Comparison of ENCODE assay signal across 15 cellular contexts in genomic region chr1:107251839-107252238, GRCh38.
"Had no signal": no experiment of that assay in that cellular context is flagged by ENCODE, and none has a peak within 500 bp of the region (broad histone marks: within the 10 kb centered on the region; RNA-seq: fewer than 3 reads in every experiment).

No MANE protein-coding gene starts in this region.

- H3K4me3 Mint-ChIP-seq: neural crest cell had no signal

- H3K9me3 Mint-ChIP-seq: neural crest cell had no signal

- H3K4me1 ChIP-seq: lower lobe of right lung, sigmoid colon, stomach, testis, upper lobe of left lung had no signal

- H3K4me1 Mint-ChIP-seq: neural crest cell had no signal

- ATAC-seq: left cardiac atrium, lower lobe of right lung had no signal

- H3K27me3 ChIP-seq: sigmoid colon, spleen, stomach, testis, upper lobe of left lung had no signal

- H3K4me3 ChIP-seq: lower lobe of right lung, sigmoid colon, spleen, stomach, testis, upper lobe of left lung had no signal

- DNase-seq: activated CD4-positive, alpha-beta T cell treated with anti-CD3 and anti-CD28 coated beads for 1 hour; activated CD4-positive, alpha-beta T cell treated with anti-CD3 and anti-CD28 coated beads, Interleukin-2, amount 50 U/mL, for 4 hours; activated naive CD4-positive, alpha-beta T cell treated with anti-CD3 and anti-CD28 coated beads, Interleukin-2, amount 50 U/mL, for 16 hours; activated T-cell treated with anti-CD3 and anti-CD28 coated beads, Interleukin-2, amount 50 U/mL, for 1 hour; left cardiac atrium; lower lobe of right lung; midbrain; sigmoid colon; spleen; stomach; T-helper 9 cell; testis; upper lobe of left lung had no signal

- H3K27ac ChIP-seq: epithelial cell of prostate, lower lobe of right lung, sigmoid colon, spleen, stomach, testis, upper lobe of left lung had no signal

- H3K9me3 ChIP-seq: lower lobe of right lung, sigmoid colon, spleen, stomach, testis, upper lobe of left lung had no signal

- H3K36me3 ChIP-seq: lower lobe of right lung, sigmoid colon, spleen, stomach, upper lobe of left lung had no signal
